Comparison of ENCODE assay signal across 24 cellular contexts in genomic region chr20:53853451-53853713, GRCh38.
"Had no signal": no experiment of that assay in that cellular context is flagged by ENCODE, and none has a peak within 500 bp of the region (broad histone marks: within the 10 kb centered on the region; RNA-seq: fewer than 3 reads in every experiment).

No MANE protein-coding gene starts in this region.

- H3K4me3 ChIP-seq: breast epithelium had no signal

- H3K9me3 ChIP-seq: breast epithelium had no signal

- DNase-seq: activated B cell treated with CpG ODN at 0.5 μM for 24 hours; activated CD4-positive, alpha-beta T cell treated with anti-CD3 and anti-CD28 coated beads for 1 hour; activated CD4-positive, alpha-beta T cell treated with anti-CD3 and anti-CD28 coated beads, Interleukin-2, amount 10 ng/mL, durations not matched to agents 24 days and 14 days; activated CD4-positive, alpha-beta T cell treated with anti-CD3 and anti-CD28 coated beads, Interleukin-2, amount 50 U/mL, for 48 hours; activated CD8-positive, alpha-beta memory T cell treated with anti-CD3 and anti-CD28 coated beads, Interleukin-2, amount 10 ng/mL, durations not matched to agents 7 days and 5 days; activated gamma-delta T cell treated with Interleukin-2 at 50 U/mL for 16 hours; activated naive CD4-positive, alpha-beta T cell treated with anti-CD3 and anti-CD28 coated beads, Interleukin-2, amount 50 U/mL, for 16 hours; activated T-cell treated with anti-CD3 and anti-CD28 coated beads, Interleukin-2, amount 50 U/mL, for 24 hours; aorta; caudate nucleus; NCI-H1092; NCI-H1417; NCI-H1694; NCI-H2029; NCI-H2107; NCI-H226; NCI-H526; NCI-H774; SHP77 treated with DMSO at 0.1 percent for 48 hours; T-helper 17 cell; T-helper 9 cell had no signal

- H3K36me3 ChIP-seq: breast epithelium had no signal

- H3K9me3 Mint-ChIP-seq: activated B cell treated with CpG ODN at 0.5 μM for 24 hours; activated CD4-positive, alpha-beta T cell treated with anti-CD3 and anti-CD28 coated beads, Interleukin-2, amount 10 ng/mL, durations not matched to agents 24 days and 14 days; activated T-cell treated with anti-CD3 and anti-CD28 coated beads, Interleukin-2, amount 50 U/mL, for 24 hours; activated T-helper 2 cell treated with anti-CD3 and anti-CD28 coated beads, Interferon-gamma antibody, Interleukin-2, Interleukin-4, amounts not matched to agents 10 μg/mL and 5 μg/mL and 100 μg/mL, durations not matched to agents 14 hours and 24 hours and 36 hours had no signal

- H3K27me3 ChIP-seq: breast epithelium had no signal

- H3K27me3 Mint-ChIP-seq: activated B cell treated with CpG ODN at 0.5 μM for 24 hours; activated CD4-positive, alpha-beta T cell treated with anti-CD3 and anti-CD28 coated beads, Interleukin-2, amount 10 ng/mL, durations not matched to agents 24 days and 14 days; activated CD8-positive, alpha-beta memory T cell treated with anti-CD3 and anti-CD28 coated beads, Interleukin-2, amount 10 ng/mL, durations not matched to agents 7 days and 5 days; activated T-cell treated with anti-CD3 and anti-CD28 coated beads, Interleukin-2, amount 50 U/mL, for 24 hours; T-helper 17 cell had no signal

- H3K4me3 Mint-ChIP-seq: activated B cell treated with CpG ODN at 0.5 μM for 24 hours; activated CD4-positive, alpha-beta T cell treated with anti-CD3 and anti-CD28 coated beads, Interleukin-2, amount 10 ng/mL, durations not matched to agents 24 days and 14 days; activated CD8-positive, alpha-beta memory T cell treated with anti-CD3 and anti-CD28 coated beads, Interleukin-2, amount 10 ng/mL, durations not matched to agents 7 days and 5 days; activated T-cell treated with anti-CD3 and anti-CD28 coated beads, Interleukin-2, amount 50 U/mL, for 24 hours; T-helper 17 cell had no signal

- H3K27ac Mint-ChIP-seq: activated B cell treated with CpG ODN at 0.5 μM for 24 hours; activated CD8-positive, alpha-beta memory T cell treated with anti-CD3 and anti-CD28 coated beads, Interleukin-2, amount 10 ng/mL, durations not matched to agents 7 days and 5 days; activated T-cell treated with anti-CD3 and anti-CD28 coated beads, Interleukin-2, amount 50 U/mL, for 24 hours; activated T-helper 2 cell treated with anti-CD3 and anti-CD28 coated beads, Interferon-gamma antibody, Interleukin-2, Interleukin-4, amounts not matched to agents 10 μg/mL and 5 μg/mL and 100 μg/mL, durations not matched to agents 14 hours and 24 hours and 36 hours had no signal

- H3K9ac ChIP-seq: KMS-11 had no signal

- H3K4me2 ChIP-seq: KMS-11 had no signal

- ATAC-seq: activated CD8-positive, alpha-beta memory T cell treated with anti-CD3 and anti-CD28 coated beads, Interleukin-2, amount 10 ng/mL, durations not matched to agents 7 days and 5 days; T-helper 17 cell had no signal

- H3K27ac ChIP-seq: breast epithelium, KMS-11 had no signal
